ENCODE assay signal across 10 cellular contexts in genomic region chr3:40972350-40972749, GRCh38.
A peak's percentile ranks its signal among the peaks of the same experiment; 100 is the strongest.
DNase-seq lines count a peak whose midpoint lies in the region; ATAC-seq, FAIRE-seq and TF ChIP-seq lines count a peak whose summit lies in the region.
"Had no signal": no experiment of that assay in that cellular context is flagged by ENCODE, and none has a peak within 500 bp of the region (broad histone marks: within the 10 kb centered on the region; RNA-seq: fewer than 3 reads in every experiment).

No MANE protein-coding gene starts in this region.

- H3K9me3 ChIP-seq in HepG2 (ENCODE audit: low read length) = no peaks in the 10 kb centered on the region
- H3K9me3 ChIP-seq in right lobe of liver = no peaks in the 10 kb centered on the region
- H3K9me3 ChIP-seq in K562 (replicated peaks; ENCODE audit: control insufficient read depth, insufficient read depth, low read depth, low read length) = no peaks in the 10 kb centered on the region
- H3K9me3 ChIP-seq: BE2C had no signal

- no peak for TF ChIP-seq POLR2A in HepG2 (IDR thresholded peaks at IDR 0.05; ENCODE audit: insufficient read depth in 1 of 2, low read depth in 2 of 2, low read length in 2 of 2)
- TF ChIP-seq POLR2A in right lobe of liver (IDR thresholded peaks at IDR 0.05) = no peak
- TF ChIP-seq POLR2A in K562 (conservative IDR thresholded peaks at IDR 0.05) = no peak

- FAIRE-seq in HepG2 (lab: Jason Lieb, UNC) = no peak
- FAIRE-seq in K562 (lab: Jason Lieb, UNC) = no peak

- H3K4me1 ChIP-seq in HepG2 (ENCODE audit: insufficient read depth, low read length) (peaks cover 18% of the 10 kb centered on the region), right lobe of liver (peaks cover 0 to 10% (median 0%) of the 10 kb centered on the region in 4 donors), K562 (replicated peaks in 1 of 2; ENCODE audit: control insufficient read depth in 2 of 2, insufficient read depth in 2 of 2, low read length in 2 of 2) (no peaks in the 10 kb centered on the region)
- H3K4me1 ChIP-seq: BE2C had no signal

- H3K27me3 Mint-ChIP-seq in nephron (ENCODE audit: low read depth) = no peaks in the 10 kb centered on the region

- H3K9me1 ChIP-seq in K562 (ENCODE audit: control insufficient read depth, insufficient read depth, low read length) = no peaks in the 10 kb centered on the region

- POLR2A ChIA-PET in HepG2 (lab: Yijun Ruan, JAX) = no interaction called here
- POLR2A ChIA-PET in K562 (lab: Yijun Ruan, JAX) = interaction anchor here (0.5 kb wide), 1 partner anchor 12 kb away, joined by 4 read pairs; no protein-coding TSS in a partner anchor

- H2AFZ ChIP-seq in HepG2 (ENCODE audit: low read length) (no peak overlapping the region), K562 (ENCODE audit: low read depth, low read length) (no peak overlapping the region)

- H3K4me3 ChIP-seq in HepG2 (replicated peaks in 1 of 3; ENCODE audit: insufficient read depth in 1 of 3, low read depth in 2 of 3, low read length in 3 of 3) (no peak overlapping the region), right lobe of liver (no peak overlapping the region), K562 (no peak overlapping the region)

- H3K27ac ChIP-seq in HepG2 (ENCODE audit: extremely low read length, insufficient read depth, low read length) (no peak overlapping the region), right lobe of liver (peak overlapping the region in 1 of 3 donors; percentile 25), K562 (ENCODE audit: extremely low read depth, low read depth, low read length) (no peak overlapping the region)

- TF ChIP-seq RAD21 in HepG2 (CRISPR knock-in tag; IDR thresholded peaks at IDR 0.05) (no peak), K562 (CRISPR knock-in tag; conservative IDR thresholded peaks at IDR 0.05 in 1 of 2, IDR thresholded peaks at IDR 0.05 in 1 of 2) (no peak)

- no peaks in the 10 kb centered on the region for H3K9me3 Mint-ChIP-seq in nephron

- no peak overlapping the region for H3K9ac ChIP-seq in HepG2 (ENCODE audit: insufficient read depth, low read depth, low read length)
- no peak overlapping the region for H3K9ac ChIP-seq in K562 (ENCODE audit: insufficient read depth in 1 of 2, low read depth in 2 of 2, low read length in 2 of 2)

- TF ChIP-seq EP300 in HepG2 (IDR thresholded peaks at IDR 0.05; ENCODE audit: low read depth in 2 of 2, low read length in 2 of 2) = no peak
- no peak for TF ChIP-seq EP300 in HepG2 (CRISPR knock-in tag; IDR thresholded peaks at IDR 0.05; ENCODE audit: borderline replicate concordance)
- TF ChIP-seq EP300 in K562 (IDR thresholded peaks at IDR 0.05; ENCODE audit: low read length) = no peak

- ATAC-seq in HepG2 (no peak), right lobe of liver (no peak), K562 (no peak), HG03196 (IDR thresholded peaks at IDR 0.05; ENCODE audit: unreplicated experiment) (no peak)

- H3K36me3 ChIP-seq in HepG2 (replicated peaks in 1 of 2; ENCODE audit: control insufficient read depth in 1 of 2, insufficient read depth in 2 of 2, low read length in 2 of 2) (no peaks in the 10 kb centered on the region; a peak in 1 of 5 replicates), right lobe of liver (no peaks in the 10 kb centered on the region), K562 (ENCODE audit: control insufficient read depth, insufficient read depth, low read length) (no peaks in the 10 kb centered on the region)
- H3K36me3 ChIP-seq: BE2C had no signal

- H3K4me2 ChIP-seq in HepG2 (ENCODE audit: low read depth, low read length) (no peak overlapping the region), K562 (ENCODE audit: insufficient read depth, low read length) (no peak overlapping the region)

- H3K27ac Mint-ChIP-seq in nephron = peak overlapping the region in 2 of 3 experiments; percentile 58 to 63

- H4K20me1 ChIP-seq in HepG2 (ENCODE audit: insufficient read depth, low read length) (no peaks in the 10 kb centered on the region), K562 (replicated peaks; ENCODE audit: control insufficient read depth, insufficient read depth, low read length) (0 out of 2 replicates have a peak, but pooled peaks cover 4% of the 10 kb centered on the region)

- peaks cover 46% of the 10 kb centered on the region for H3K4me1 Mint-ChIP-seq in nephron

- CTCF ChIA-PET in HepG2 (lab: Yijun Ruan, JAX; ENCODE audit: low intra/inter-chr PET ratio, low total read pairs) = no interaction called here
- CTCF ChIA-PET in K562 (lab: Yijun Ruan, JAX; ENCODE audit: low intra/inter-chr PET ratio) = no interaction called here

- no peaks in the 10 kb centered on the region for H3K36me3 Mint-ChIP-seq in nephron (ENCODE audit: low read depth)

- H3K27me3 ChIP-seq in HepG2 (ENCODE audit: control insufficient read depth in 1 of 2, insufficient read depth in 2 of 2, low read length in 2 of 2) (no peaks in the 10 kb centered on the region), right lobe of liver (no peaks in the 10 kb centered on the region), K562 (ENCODE audit: control insufficient read depth in 2 of 2, insufficient read depth in 2 of 2, low read length in 2 of 2) (0 out of 5 replicates have a peak, but pooled peaks cover 0 to 7% of the 10 kb centered on the region in 2 experiments)
- H3K27me3 ChIP-seq: BE2C had no signal

- TF ChIP-seq CTCF in HepG2 (CRISPR knock-in tag; IDR thresholded peaks at IDR 0.05) (no peak), right lobe of liver (IDR thresholded peaks at IDR 0.05) (no peak), K562 (IDR thresholded peaks at IDR 0.05 in 2 of 3, conservative IDR thresholded peaks at IDR 0.05 in 1 of 3; ENCODE audit: insufficient read depth in 2 of 3, low read depth in 1 of 3, low read length in 3 of 3) (no peak), nephron (IDR thresholded peaks at IDR 0.05; ENCODE audit: unreplicated experiment in 3 of 3) (no peak)

- no peaks in the 10 kb centered on the region for H3K79me2 ChIP-seq in HepG2 (ENCODE audit: insufficient read depth, low read length)
- no peaks in the 10 kb centered on the region for H3K79me2 ChIP-seq in K562 (ENCODE audit: control insufficient read depth, insufficient read depth, low read length)

- intact Hi-C loops in HepG2 (cut with micrococcal nuclease; ENCODE audit: unreplicated experiment) (no loop called here), right lobe of liver (cut with DNase I) (no loop called here), K562 (cut with micrococcal nuclease) (no loop called here)

- WGBS in HepG2 (ENCODE audit: low lambda C conversion rate) = 39% methylated on average over 4 of the region's 4 CpGs
- WGBS in right lobe of liver (ENCODE audit: insufficient coverage, low coverage, low lambda C conversion rate, missing lambda C conversion rate) = 67% methylated on average over 3 of the region's 4 CpGs
- 2% methylated on average over 4 of the region's 4 CpGs for WGBS in K562 (ENCODE audit: insufficient coverage, low coverage, missing lambda C conversion rate)

- BruUV-seq in HepG2 (replicated peaks; lab: Mats Ljungman, UMichigan) (no TSS peak), K562 (replicated peaks; lab: Mats Ljungman, UMichigan) (no TSS peak)

- DNase-seq in HepG2 (ENCODE audit: low spot score) = no peak
- no peak for DNase-seq in right lobe of liver
- no peak for DNase-seq in K562 (ENCODE audit: extremely low read depth in 1 of 4, low spot score in 3 of 4)
- DNase-seq in HuH-7 (ENCODE audit: low spot score) = no peak
- DNase-seq in central memory CD4-positive, alpha-beta T cell = no peak
- DNase-seq in activated effector memory CD4-positive, alpha-beta T cell treated with anti-CD3 and anti-CD28 coated beads, Interleukin-2, amount 50 U/mL, for 16 hours = no peak
- DNase-seq: BE2C, NCI-H187 treated with DMSO at 0.1 percent for 48 hours had no signal

- no peak overlapping the region for H3K4me3 Mint-ChIP-seq in nephron

- in situ Hi-C loops in HepG2 (cut with HindIII; ENCODE audit: extremely low pct_ligation_motif_present, low pct_unique_long_range_greater_than_20kb) = no loop called here
- in situ Hi-C loops in K562 (cut with MboI) = no loop called here

TF ChIP-seq in HepG2, 621 proteins besides CTCF, POLR2A, EP300 and RAD21:
- TF ChIP-seq MAFF (IDR thresholded peaks at IDR 0.05; ENCODE audit: low read depth, low read length) = peak; percentile 53
- TF ChIP-seq ZNF17 (CRISPR knock-in tag; IDR thresholded peaks at IDR 0.05) = no peak
- peak; percentile 10 to 65; a peak in 2 of 4 replicates for TF ChIP-seq MAFK (conservative IDR thresholded peaks at IDR 0.05 in 1 of 2, IDR thresholded peaks at IDR 0.05 in 1 of 2; ENCODE audit: low read length in 2 of 2)

TF ChIP-seq in K562, 482 proteins besides CTCF, POLR2A, EP300 and RAD21:
- TF ChIP-seq TCFL5 (CRISPR knock-in tag; conservative IDR thresholded peaks at IDR 0.05) (no peak), C11orf30 (IDR thresholded peaks at IDR 0.05; ENCODE audit: low read depth) (peak; percentile 23; the same call in 1 of the 2 replicates), MAFF (IDR thresholded peaks at IDR 0.05; ENCODE audit: low read length) (0 out of 2 replicates have a peak, but pooled peaks have one; percentile 1), ZNF316 (IDR thresholded peaks at IDR 0.05) (peak; percentile 64; the same call in 1 of the 2 replicates)

Comparison
In these comparisons a context has a peak if more than half of its experiments do, and no peak if none do; other contexts are left out.
1. Of the 241 proteins assayed by ChIP-seq in both HepG2 and K562: peak only in HepG2: MAFK; only in K562: none; in both: MAFF; in neither: 239.